ENCODE assay signal across 8 cellular contexts in genomic region chrX:70134116-70134477, GRCh38. TPM values are rescaled to one million over a fixed set of nuclear protein-coding genes. Genes with fewer than 3 reads are reported as not detected.
DNase-seq lines count a peak whose midpoint lies in the region; ATAC-seq and TF ChIP-seq lines count a peak whose summit lies in the region.

No MANE protein-coding gene starts in this region.

- POLR2A ChIA-PET in activated CD8-positive, alpha-beta T cell treated with anti-CD3 and anti-CD28 coated beads for 36 hours (lab: Charles Lee) = interaction anchor here (1.0 to 1.5 kb wide), 2 partner anchors 151 to 156 kb away, joined by 3 to 4 read pairs; partner anchors contain the start of genes KIF4A and PDZD11

- H3K4me2 ChIP-seq in smooth muscle cell = peak overlapping the region; percentile 87

- TF ChIP-seq CTCF in activated CD8-positive, alpha-beta T cell treated with anti-CD3 and anti-CD28 coated beads for 36 hours (IDR thresholded peaks at IDR 0.05) = no peak
- TF ChIP-seq CTCF in smooth muscle cell (IDR thresholded peaks at IDR 0.05; ENCODE audit: borderline replicate concordance, insufficient read depth, poor library complexity, severe bottlenecking) (no peak), GM20000 (IDR thresholded peaks at IDR 0.05; ENCODE audit: extremely low read depth, missing control alignments) (no peak)

- H3K4me3 Mint-ChIP-seq in activated CD8-positive, alpha-beta T cell treated with anti-CD3 and anti-CD28 coated beads for 36 hours = peak overlapping the region; percentile 96

- H3K36me3 Mint-ChIP-seq in activated CD8-positive, alpha-beta T cell treated with anti-CD3 and anti-CD28 coated beads for 36 hours (ENCODE audit: low read depth) = peaks cover 19% of the 10 kb centered on the region

- peak overlapping the region; percentile 85 for H2AFZ ChIP-seq in smooth muscle cell (ENCODE audit: low read depth)

- H3K4me1 ChIP-seq in right cardiac atrium (ENCODE audit: control insufficient read depth, insufficient read depth, low read length) (no peaks in the 10 kb centered on the region), smooth muscle cell (ENCODE audit: low read depth) (no peaks in the 10 kb centered on the region)

- H3K27ac Mint-ChIP-seq in activated CD8-positive, alpha-beta T cell treated with anti-CD3 and anti-CD28 coated beads for 36 hours = peak overlapping the region; percentile 97

- H3K27ac ChIP-seq in right cardiac atrium (ENCODE audit: low read length) (peak overlapping the region; percentile 54), smooth muscle cell (ENCODE audit: low read depth) (peak overlapping the region; percentile 89)

- H3K79me2 ChIP-seq in smooth muscle cell (ENCODE audit: low read depth) = peaks cover 4% of the 10 kb centered on the region

- CTCF ChIA-PET in activated CD8-positive, alpha-beta T cell treated with anti-CD3 and anti-CD28 coated beads for 36 hours (lab: Charles Lee) = interaction anchor here (0.8 to 2.9 kb wide), 4 partner anchors 40 to 299 kb away, joined by 3 to 8 read pairs (median 6); no protein-coding TSS in a partner anchor

- no peaks in the 10 kb centered on the region for H3K27me3 Mint-ChIP-seq in activated CD8-positive, alpha-beta T cell treated with anti-CD3 and anti-CD28 coated beads for 36 hours

- no peaks in the 10 kb centered on the region for H3F3A ChIP-seq in smooth muscle cell (ENCODE audit: low read depth)

- H3K36me3 ChIP-seq in smooth muscle cell (ENCODE audit: low read depth) = no peaks in the 10 kb centered on the region

- H3K9ac ChIP-seq in smooth muscle cell (ENCODE audit: low read depth) = peak overlapping the region; percentile 92

- no peaks in the 10 kb centered on the region for H3K9me3 Mint-ChIP-seq in activated CD8-positive, alpha-beta T cell treated with anti-CD3 and anti-CD28 coated beads for 36 hours

- H3K9me3 ChIP-seq in right cardiac atrium (ENCODE audit: control insufficient read depth, low read length) = no peaks in the 10 kb centered on the region
- no peaks in the 10 kb centered on the region for H3K9me3 ChIP-seq in smooth muscle cell (replicated peaks; ENCODE audit: low read depth)

- peaks cover 32% of the 10 kb centered on the region for H3K4me1 Mint-ChIP-seq in activated CD8-positive, alpha-beta T cell treated with anti-CD3 and anti-CD28 coated beads for 36 hours (ENCODE audit: low read depth)

- H3K4me3 ChIP-seq in right cardiac atrium (ENCODE audit: low read length) = peak overlapping the region; percentile 82
- peak overlapping the region; percentile 80 for H3K4me3 ChIP-seq in smooth muscle cell

- no peaks in the 10 kb centered on the region for H4K20me1 ChIP-seq in smooth muscle cell (ENCODE audit: low read depth)

- in situ Hi-C loops in ACHN (cut with HindIII; ENCODE audit: low pct_ligation_motif_present, low pct_unique_long_range_greater_than_20kb, low sequenced_read_pairs) = no loop called here
- in situ Hi-C loops in G401 (cut with HindIII; ENCODE audit: low sequenced_read_pairs) = no loop called here

- ATAC-seq in GM18517 (IDR thresholded peaks at IDR 0.05; ENCODE audit: unreplicated experiment) = peak; percentile 33
- ATAC-seq in HG03354 (IDR thresholded peaks at IDR 0.05; ENCODE audit: poor library complexity, severe bottlenecking, unreplicated experiment) = peak; percentile 16
- no peak for ATAC-seq in activated CD8-positive, alpha-beta T cell treated with anti-CD3 and anti-CD28 coated beads for 36 hours
- ATAC-seq in right cardiac atrium = peak in 1 of 2 donors; percentile 3

- H3K27me3 ChIP-seq in right cardiac atrium (ENCODE audit: control insufficient read depth, insufficient read depth) (no peaks in the 10 kb centered on the region), smooth muscle cell (ENCODE audit: low read depth) (no peaks in the 10 kb centered on the region)

- 2% methylated on average over 12 of the region's 12 CpGs for WGBS in right cardiac atrium
- WGBS in smooth muscle cell (ENCODE audit: low lambda C conversion rate) = 36% methylated on average over 12 of the region's 12 CpGs

- peak; percentile 6 for DNase-seq in ACHN
- DNase-seq in activated CD8-positive, alpha-beta T cell treated with anti-CD3 and anti-CD28 coated beads for 36 hours = no peak
- no peak for DNase-seq in right cardiac atrium
- DNase-seq in smooth muscle cell (lab: John Stamatoyannopoulos, UW; ENCODE audit: unreplicated experiment) = no peak
- DNase-seq in GM20000 (ENCODE audit: low spot score) = no peak
- no peak for DNase-seq in G401 (ENCODE audit: low spot score)

- intact Hi-C loops in activated CD8-positive, alpha-beta T cell treated with anti-CD3 and anti-CD28 coated beads for 36 hours (cut with micrococcal nuclease) = loop anchor here (10.0 kb wide), 1 partner anchor 301 kb away; no protein-coding TSS in a partner anchor
- intact Hi-C loops in right cardiac atrium (cut with DNase I) = no loop called here

RNA-seq across cellular contexts. Expression of gene IGBP1, which starts 0.8 kb away (rescaled TPM):
- total RNA-seq in activated CD8-positive, alpha-beta T cell treated with anti-CD3 and anti-CD28 coated beads for 36 hours = 10 to 100 TPM; 43.5 to 45.1 TPM
- total RNA-seq in right cardiac atrium (10 to 100 TPM; 42.9 to 71.5 (median 53.8) TPM), smooth muscle cell (40.7 and 41.8 TPM in 2 replicates)
- polyA plus RNA-seq in right cardiac atrium (45.9 TPM), smooth muscle cell (20.3 and 27.2 TPM in 2 replicates)
- total RNA-seq in G401 (2014; rRNA removed; shearing (Covaris generic)) = 80.9 and 87.3 TPM in 2 replicates

RNA-seq across cellular contexts. Expression of gene DGAT2L6, which starts 43.2 kb away (rescaled TPM):
- total RNA-seq in activated CD8-positive, alpha-beta T cell treated with anti-CD3 and anti-CD28 coated beads for 36 hours = not detected
- total RNA-seq in right cardiac atrium = not detected
- not detected for polyA plus RNA-seq in right cardiac atrium
- not detected in 2 replicates for total RNA-seq in smooth muscle cell
- polyA plus RNA-seq in smooth muscle cell = not detected in 2 replicates
- total RNA-seq in G401 (2014; rRNA removed; shearing (Covaris generic)) = not detected in 2 replicates
